Comparison of ENCODE assay signal across 25 cellular contexts in genomic region chr12:4154672-4155225, GRCh38.
DNase-seq lines count a peak whose midpoint lies in the region; ATAC-seq, FAIRE-seq and TF ChIP-seq lines count a peak whose summit lies in the region.
"Had no signal": no experiment of that assay in that cellular context is flagged by ENCODE, and none has a peak within 500 bp of the region (broad histone marks: within the 10 kb centered on the region; RNA-seq: fewer than 3 reads in every experiment).

No MANE protein-coding gene starts in this region.

- peak overlapping the region; percentile 94 for H3K27ac Mint-ChIP-seq in activated CD8-positive, alpha-beta memory T cell treated with anti-CD3 and anti-CD28 coated beads, Interleukin-2, amount 10 ng/mL, durations not matched to agents 7 days and 5 days
- peak overlapping the region; percentile 94 for H3K27ac Mint-ChIP-seq in activated T-helper 1 cell treated with anti-CD3 and anti-CD28 coated beads, Interleukin-12 subunit alpha, Interleukin-12 subunit beta, Interleukin-2, Interleukin-4 antibody, amounts not matched to agents 30 ng/mL and 10 ng/mL and 1 ng/mL, durations not matched to agents 14 hours and 24 hours and 36 hours
- H3K27ac Mint-ChIP-seq in naive B cell, result peak overlapping the region; percentile 8 to 99 (median 72)
- H3K27ac Mint-ChIP-seq: H9, type B pancreatic cell had no signal

- CTCF ChIA-PET in activated CD8-positive, alpha-beta memory T cell treated with anti-CD3 and anti-CD28 coated beads, Interleukin-2, amount 10 ng/mL, durations not matched to agents 7 days and 5 days (lab: Charles Lee), result interaction anchor here (0.8 to 7.9 kb wide), 11 partner anchors 11 to 122 kb away, joined by 3 to 63 read pairs (median 6); partner anchors contain the start of gene CCND2

- FAIRE-seq in GM19239 (lab: Jason Lieb, UNC), result peak; percentile 72
- FAIRE-seq: A204.1, K562 had no signal

- H3K9me3 Mint-ChIP-seq in activated CD8-positive, alpha-beta memory T cell treated with anti-CD3 and anti-CD28 coated beads, Interleukin-2, amount 10 ng/mL, durations not matched to agents 7 days and 5 days (ENCODE audit: low read depth), result no peaks in the 10 kb centered on the region
- H3K9me3 Mint-ChIP-seq in activated T-helper 1 cell treated with anti-CD3 and anti-CD28 coated beads, Interleukin-12 subunit alpha, Interleukin-12 subunit beta, Interleukin-2, Interleukin-4 antibody, amounts not matched to agents 30 ng/mL and 10 ng/mL and 1 ng/mL, durations not matched to agents 14 hours and 24 hours and 36 hours, result peaks cover 15% of the 10 kb centered on the region
- H3K9me3 Mint-ChIP-seq in naive B cell, result peaks cover 0 to 2% (median 0%) of the 10 kb centered on the region in 7 donors
- H3K9me3 Mint-ChIP-seq: type B pancreatic cell had no signal

- peaks cover 86% of the 10 kb centered on the region for H3K4me1 Mint-ChIP-seq in activated CD8-positive, alpha-beta memory T cell treated with anti-CD3 and anti-CD28 coated beads, Interleukin-2, amount 10 ng/mL, durations not matched to agents 7 days and 5 days
- H3K4me1 Mint-ChIP-seq in activated T-helper 1 cell treated with anti-CD3 and anti-CD28 coated beads, Interleukin-12 subunit alpha, Interleukin-12 subunit beta, Interleukin-2, Interleukin-4 antibody, amounts not matched to agents 30 ng/mL and 10 ng/mL and 1 ng/mL, durations not matched to agents 14 hours and 24 hours and 36 hours (ENCODE audit: low read depth), result peaks cover 92% of the 10 kb centered on the region
- peaks cover 52 to 66% (median 55%) of the 10 kb centered on the region in 3 donors for H3K4me1 Mint-ChIP-seq in naive B cell

- H3K27me3 Mint-ChIP-seq in activated CD8-positive, alpha-beta memory T cell treated with anti-CD3 and anti-CD28 coated beads, Interleukin-2, amount 10 ng/mL, durations not matched to agents 7 days and 5 days, result no peaks in the 10 kb centered on the region
- H3K27me3 Mint-ChIP-seq in activated T-helper 1 cell treated with anti-CD3 and anti-CD28 coated beads, Interleukin-12 subunit alpha, Interleukin-12 subunit beta, Interleukin-2, Interleukin-4 antibody, amounts not matched to agents 30 ng/mL and 10 ng/mL and 1 ng/mL, durations not matched to agents 14 hours and 24 hours and 36 hours (ENCODE audit: insufficient read depth), result no peaks in the 10 kb centered on the region
- H3K27me3 Mint-ChIP-seq in naive B cell, result no peaks in the 10 kb centered on the region
- H3K27me3 Mint-ChIP-seq: naive thymus-derived CD4-positive, alpha-beta T cell had no signal

- peaks cover 19% of the 10 kb centered on the region for H3K36me3 Mint-ChIP-seq in activated CD8-positive, alpha-beta memory T cell treated with anti-CD3 and anti-CD28 coated beads, Interleukin-2, amount 10 ng/mL, durations not matched to agents 7 days and 5 days
- peaks cover 13% of the 10 kb centered on the region for H3K36me3 Mint-ChIP-seq in activated T-helper 1 cell treated with anti-CD3 and anti-CD28 coated beads, Interleukin-12 subunit alpha, Interleukin-12 subunit beta, Interleukin-2, Interleukin-4 antibody, amounts not matched to agents 30 ng/mL and 10 ng/mL and 1 ng/mL, durations not matched to agents 14 hours and 24 hours and 36 hours (ENCODE audit: low read depth)
- peaks cover 0 to 7% of the 10 kb centered on the region in 2 donors for H3K36me3 Mint-ChIP-seq in naive B cell

- ATAC-seq in activated CD8-positive, alpha-beta memory T cell treated with anti-CD3 and anti-CD28 coated beads, Interleukin-2, amount 10 ng/mL, durations not matched to agents 7 days and 5 days, result no peak
- no peak for ATAC-seq in naive B cell (ENCODE audit: low read depth in 2 of 2)
- no peak for ATAC-seq in SK-N-SH treated with all-trans-retinoic acid at 6 μM for 48 hours
- ATAC-seq: heart left ventricle; left colon; naive thymus-derived CD4-positive, alpha-beta T cell; right cardiac atrium had no signal

- DNase-seq in activated CD8-positive, alpha-beta memory T cell treated with anti-CD3 and anti-CD28 coated beads, Interleukin-2, amount 10 ng/mL, durations not matched to agents 7 days and 5 days, result peak; percentile 40
- DNase-seq in activated CD8-positive, alpha-beta memory T cell treated with anti-CD3 and anti-CD28 coated beads for 24 hours, result no peak
- DNase-seq in GM19239 (ENCODE audit: insufficient read length, low spot score) (no peak), naive B cell (no peak), GM03348 (ENCODE audit: low spot score) (no peak), NCI-H526 (lab: John Stamatoyannopoulos, UW) (no peak)
- no peak for DNase-seq in activated T-helper 1 cell treated with anti-CD3 and anti-CD28 coated beads, Interleukin-12 subunit alpha, Interleukin-12 subunit beta, Interleukin-2, Interleukin-4 antibody, amounts not matched to agents 30 ng/mL and 10 ng/mL and 1 ng/mL, durations not matched to agents 14 hours and 24 hours and 36 hours (ENCODE audit: low spot score)
- DNase-seq: activated CD4-positive, CD25-positive, alpha-beta regulatory T cell; COR-L47; dorsolateral prefrontal cortex; H9; heart left ventricle; left colon; mesendoderm; MV-4-11; naive thymus-derived CD4-positive, alpha-beta T cell; NCI-H187 treated with DMSO at 0.1 percent for 48 hours; ovary; right cardiac atrium; stimulated activated CD4-positive, alpha-beta T cell treated with anti-CD3 and anti-CD28 coated beads, Interleukin-4, amount 100 ng/mL, for 4 hours; T1000 had no signal

- intact Hi-C loops in activated T-helper 1 cell treated with anti-CD3 and anti-CD28 coated beads, Interleukin-12 subunit alpha, Interleukin-12 subunit beta, Interleukin-2, Interleukin-4 antibody, amounts not matched to agents 30 ng/mL and 10 ng/mL and 1 ng/mL, durations not matched to agents 14 hours and 24 hours and 36 hours (cut with micrococcal nuclease), result loop anchor here (1.0 to 5.0 kb wide), 2 partner anchors 8 to 353 kb away; no protein-coding TSS in a partner anchor

- no peak overlapping the region for H3K4me3 Mint-ChIP-seq in activated CD8-positive, alpha-beta memory T cell treated with anti-CD3 and anti-CD28 coated beads, Interleukin-2, amount 10 ng/mL, durations not matched to agents 7 days and 5 days
- no peak overlapping the region for H3K4me3 Mint-ChIP-seq in activated T-helper 1 cell treated with anti-CD3 and anti-CD28 coated beads, Interleukin-12 subunit alpha, Interleukin-12 subunit beta, Interleukin-2, Interleukin-4 antibody, amounts not matched to agents 30 ng/mL and 10 ng/mL and 1 ng/mL, durations not matched to agents 14 hours and 24 hours and 36 hours
- no peak overlapping the region for H3K4me3 Mint-ChIP-seq in naive B cell
- H3K4me3 Mint-ChIP-seq: H9, type B pancreatic cell had no signal

TF ChIP-seq in SK-N-SH treated with all-trans-retinoic acid at 6 μM for 48 hours, 23 proteins besides CTCF, POLR2A, EP300 and RAD21 (continues in another document):
- TF ChIP-seq ESRRG (CRISPR knock-in tag; IDR thresholded peaks at IDR 0.05) (no peak), TCF4 (CRISPR knock-in tag; IDR thresholded peaks at IDR 0.05; ENCODE audit: borderline replicate concordance) (no peak), ISL1 (CRISPR knock-in tag; IDR thresholded peaks at IDR 0.05) (no peak), ZNF565 (CRISPR knock-in tag; conservative IDR thresholded peaks at IDR 0.05; ENCODE audit: low read depth) (no peak), ZFP30 (CRISPR knock-in tag; IDR thresholded peaks at IDR 0.05) (no peak), ZFP3 (CRISPR knock-in tag; IDR thresholded peaks at IDR 0.05) (no peak), SNAI2 (CRISPR knock-in tag; IDR thresholded peaks at IDR 0.05) (no peak), ZC3H10 (CRISPR knock-in tag; IDR thresholded peaks at IDR 0.05) (no peak), CSRNP3 (CRISPR knock-in tag; IDR thresholded peaks at IDR 0.05) (no peak), CREB5 (CRISPR knock-in tag; IDR thresholded peaks at IDR 0.05; ENCODE audit: low read depth) (no peak), GLIS3 (CRISPR knock-in tag; IDR thresholded peaks at IDR 0.05) (no peak), RARB (CRISPR knock-in tag; IDR thresholded peaks at IDR 0.05) (no peak)
- TF ChIP-seq, protein P1, sequence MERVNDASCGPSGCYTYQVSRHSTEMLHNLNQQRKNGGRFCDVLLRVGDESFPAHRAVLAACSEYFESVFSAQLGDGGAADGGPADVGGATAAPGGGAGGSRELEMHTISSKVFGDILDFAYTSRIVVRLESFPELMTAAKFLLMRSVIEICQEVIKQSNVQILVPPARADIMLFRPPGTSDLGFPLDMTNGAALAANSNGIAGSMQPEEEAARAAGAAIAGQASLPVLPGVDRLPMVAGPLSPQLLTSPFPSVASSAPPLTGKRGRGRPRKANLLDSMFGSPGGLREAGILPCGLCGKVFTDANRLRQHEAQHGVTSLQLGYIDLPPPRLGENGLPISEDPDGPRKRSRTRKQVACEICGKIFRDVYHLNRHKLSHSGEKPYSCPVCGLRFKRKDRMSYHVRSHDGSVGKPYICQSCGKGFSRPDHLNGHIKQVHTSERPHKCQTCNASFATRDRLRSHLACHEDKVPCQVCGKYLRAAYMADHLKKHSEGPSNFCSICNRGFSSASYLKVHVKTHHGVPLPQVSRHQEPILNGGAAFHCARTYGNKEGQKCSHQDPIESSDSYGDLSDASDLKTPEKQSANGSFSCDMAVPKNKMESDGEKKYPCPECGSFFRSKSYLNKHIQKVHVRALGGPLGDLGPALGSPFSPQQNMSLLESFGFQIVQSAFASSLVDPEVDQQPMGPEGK (CRISPR knock-in tag; IDR thresholded peaks at IDR 0.05; ENCODE audit: borderline replicate concordance), result no peak
